Comparison of ENCODE assay signal across 2 cellular contexts in the genomic region with DNA sequence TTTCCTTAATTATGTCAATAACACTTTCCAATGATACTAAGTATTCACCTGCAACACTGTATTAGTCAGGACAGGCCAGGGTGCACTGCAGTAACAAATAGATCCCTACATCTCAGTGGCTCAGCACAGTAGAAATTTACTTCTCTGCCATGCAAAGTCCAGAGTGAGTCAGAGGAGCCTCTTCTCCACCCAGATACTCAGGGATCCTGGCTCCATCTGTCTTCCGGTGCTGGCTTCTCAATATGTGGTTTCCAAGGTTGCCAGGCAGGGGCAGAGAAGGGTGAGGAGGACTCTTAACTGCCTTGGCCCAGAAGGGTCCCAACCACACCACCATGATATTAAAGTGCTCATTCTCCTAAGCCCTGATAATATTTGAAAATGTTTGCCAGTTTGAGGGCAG.
TF ChIP-seq lines count a peak whose summit lies in the region.

No MANE protein-coding gene starts in this region.

TF ChIP-seq in HepG2, 621 proteins besides CTCF, POLR2A, EP300 and RAD21:
- TF ChIP-seq HDAC6 (IDR thresholded peaks at IDR 0.05; ENCODE audit: low read depth, low read length) (no peak), AGO1 (IDR thresholded peaks at IDR 0.05; ENCODE audit: low read depth, low read length, poor library complexity, severe bottlenecking) (no peak), ATAD3A (CRISPR knock-in tag; IDR thresholded peaks at IDR 0.05) (no peak), POGZ (CRISPR knock-in tag; IDR thresholded peaks at IDR 0.05) (no peak), ZNF12 (CRISPR knock-in tag; IDR thresholded peaks at IDR 0.05) (peak; percentile 99), RBAK (CRISPR knock-in tag; IDR thresholded peaks at IDR 0.05) (peak; percentile 93; the same call in 1 of the 2 replicates), ZNF737 (CRISPR knock-in tag; IDR thresholded peaks at IDR 0.05; ENCODE audit: borderline replicate concordance) (no peak)
- TF ChIP-seq, protein P1, sequence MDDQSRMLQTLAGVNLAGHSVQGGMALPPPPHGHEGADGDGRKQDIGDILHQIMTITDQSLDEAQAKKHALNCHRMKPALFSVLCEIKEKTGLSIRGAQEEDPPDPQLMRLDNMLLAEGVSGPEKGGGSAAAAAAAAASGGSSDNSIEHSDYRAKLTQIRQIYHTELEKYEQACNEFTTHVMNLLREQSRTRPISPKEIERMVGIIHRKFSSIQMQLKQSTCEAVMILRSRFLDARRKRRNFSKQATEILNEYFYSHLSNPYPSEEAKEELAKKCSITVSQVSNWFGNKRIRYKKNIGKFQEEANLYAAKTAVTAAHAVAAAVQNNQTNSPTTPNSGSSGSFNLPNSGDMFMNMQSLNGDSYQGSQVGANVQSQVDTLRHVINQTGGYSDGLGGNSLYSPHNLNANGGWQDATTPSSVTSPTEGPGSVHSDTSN (CRISPR knock-in tag; IDR thresholded peaks at IDR 0.05; ENCODE audit: borderline replicate concordance): no peak
- TF ChIP-seq, protein P2, sequence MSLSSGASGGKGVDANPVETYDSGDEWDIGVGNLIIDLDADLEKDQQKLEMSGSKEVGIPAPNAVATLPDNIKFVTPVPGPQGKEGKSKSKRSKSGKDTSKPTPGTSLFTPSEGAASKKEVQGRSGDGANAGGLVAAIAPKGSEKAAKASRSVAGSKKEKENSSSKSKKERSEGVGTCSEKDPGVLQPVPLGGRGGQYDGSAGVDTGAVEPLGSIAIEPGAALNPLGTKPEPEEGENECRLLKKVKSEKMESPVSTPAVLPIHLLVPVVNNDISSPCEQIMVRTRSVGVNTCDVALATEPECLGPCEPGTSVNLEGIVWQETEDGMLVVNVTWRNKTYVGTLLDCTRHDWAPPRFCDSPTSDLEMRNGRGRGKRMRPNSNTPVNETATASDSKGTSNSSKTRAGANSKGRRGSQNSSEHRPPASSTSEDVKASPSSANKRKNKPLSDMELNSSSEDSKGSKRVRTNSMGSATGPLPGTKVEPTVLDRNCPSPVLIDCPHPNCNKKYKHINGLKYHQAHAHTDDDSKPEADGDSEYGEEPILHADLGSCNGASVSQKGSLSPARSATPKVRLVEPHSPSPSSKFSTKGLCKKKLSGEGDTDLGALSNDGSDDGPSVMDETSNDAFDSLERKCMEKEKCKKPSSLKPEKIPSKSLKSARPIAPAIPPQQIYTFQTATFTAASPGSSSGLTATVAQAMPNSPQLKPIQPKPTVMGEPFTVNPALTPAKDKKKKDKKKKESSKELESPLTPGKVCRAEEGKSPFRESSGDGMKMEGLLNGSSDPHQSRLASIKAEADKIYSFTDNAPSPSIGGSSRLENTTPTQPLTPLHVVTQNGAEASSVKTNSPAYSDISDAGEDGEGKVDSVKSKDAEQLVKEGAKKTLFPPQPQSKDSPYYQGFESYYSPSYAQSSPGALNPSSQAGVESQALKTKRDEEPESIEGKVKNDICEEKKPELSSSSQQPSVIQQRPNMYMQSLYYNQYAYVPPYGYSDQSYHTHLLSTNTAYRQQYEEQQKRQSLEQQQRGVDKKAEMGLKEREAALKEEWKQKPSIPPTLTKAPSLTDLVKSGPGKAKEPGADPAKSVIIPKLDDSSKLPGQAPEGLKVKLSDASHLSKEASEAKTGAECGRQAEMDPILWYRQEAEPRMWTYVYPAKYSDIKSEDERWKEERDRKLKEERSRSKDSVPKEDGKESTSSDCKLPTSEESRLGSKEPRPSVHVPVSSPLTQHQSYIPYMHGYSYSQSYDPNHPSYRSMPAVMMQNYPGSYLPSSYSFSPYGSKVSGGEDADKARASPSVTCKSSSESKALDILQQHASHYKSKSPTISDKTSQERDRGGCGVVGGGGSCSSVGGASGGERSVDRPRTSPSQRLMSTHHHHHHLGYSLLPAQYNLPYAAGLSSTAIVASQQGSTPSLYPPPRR (CRISPR knock-in tag; IDR thresholded peaks at IDR 0.05; ENCODE audit: borderline replicate concordance): no peak

TF ChIP-seq in GM12878, 131 proteins besides CTCF, POLR2A, EP300 and RAD21:
- TF ChIP-seq KLF5 (IDR thresholded peaks at IDR 0.05; ENCODE audit: partially characterized antibody) (no peak), YY1 (IDR thresholded peaks at IDR 0.05; ENCODE audit: low read depth, low read length) (no peak), TAF1 (IDR thresholded peaks at IDR 0.05; ENCODE audit: borderline replicate concordance, low read depth, low read length) (no peak)
- TF ChIP-seq, protein P3, sequence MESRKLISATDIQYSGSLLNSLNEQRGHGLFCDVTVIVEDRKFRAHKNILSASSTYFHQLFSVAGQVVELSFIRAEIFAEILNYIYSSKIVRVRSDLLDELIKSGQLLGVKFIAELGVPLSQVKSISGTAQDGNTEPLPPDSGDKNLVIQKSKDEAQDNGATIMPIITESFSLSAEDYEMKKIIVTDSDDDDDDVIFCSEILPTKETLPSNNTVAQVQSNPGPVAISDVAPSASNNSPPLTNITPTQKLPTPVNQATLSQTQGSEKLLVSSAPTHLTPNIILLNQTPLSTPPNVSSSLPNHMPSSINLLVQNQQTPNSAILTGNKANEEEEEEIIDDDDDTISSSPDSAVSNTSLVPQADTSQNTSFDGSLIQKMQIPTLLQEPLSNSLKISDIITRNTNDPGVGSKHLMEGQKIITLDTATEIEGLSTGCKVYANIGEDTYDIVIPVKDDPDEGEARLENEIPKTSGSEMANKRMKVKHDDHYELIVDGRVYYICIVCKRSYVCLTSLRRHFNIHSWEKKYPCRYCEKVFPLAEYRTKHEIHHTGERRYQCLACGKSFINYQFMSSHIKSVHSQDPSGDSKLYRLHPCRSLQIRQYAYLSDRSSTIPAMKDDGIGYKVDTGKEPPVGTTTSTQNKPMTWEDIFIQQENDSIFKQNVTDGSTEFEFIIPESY (IDR thresholded peaks at IDR 0.05): no peak
TF ChIP-seq in GM12878: peak in this region for 0.
